Comparison of ENCODE assay signal across 13 cellular contexts in genomic region chr5:140588311-140589070, GRCh38. TPM values are rescaled to one million over a fixed set of nuclear protein-coding genes. Genes with fewer than 3 reads are reported as not detected.
DNase-seq lines count a peak whose midpoint lies in the region; ATAC-seq and TF ChIP-seq lines count a peak whose summit lies in the region.
"Had no signal": no experiment of that assay in that cellular context is flagged by ENCODE, and none has a peak within 500 bp of the region (broad histone marks: within the 10 kb centered on the region; RNA-seq: fewer than 3 reads in every experiment).

No MANE protein-coding gene starts in this region.

- H3K9me3 ChIP-seq in SK-N-MC (ENCODE audit: low read depth, low read length) (no peaks in the 10 kb centered on the region), psoas muscle (no peaks in the 10 kb centered on the region)
- H3K9me3 ChIP-seq: testis had no signal

- WGBS in psoas muscle, 3 donors, result 22 to 35% (median 31%) methylated on average over 5 of the region's 5 CpGs

- intact Hi-C loops in psoas muscle (cut with DNase I), result no loop called here

- H3K27me3 ChIP-seq in psoas muscle (ENCODE audit: insufficient read depth in 3 of 3, low read length in 2 of 3), result no peaks in the 10 kb centered on the region
- H3K27me3 ChIP-seq: testis had no signal

- no peak overlapping the region for H3K9ac ChIP-seq in SK-N-MC (ENCODE audit: insufficient read length)

- no peak for TF ChIP-seq CTCF in fibroblast of pulmonary artery (IDR thresholded peaks at IDR 0.05; ENCODE audit: low read length, missing control alignments)
- no peak for TF ChIP-seq CTCF in psoas muscle (IDR thresholded peaks at IDR 0.05)

- H3K4me3 ChIP-seq in SK-N-MC (no peak overlapping the region), fibroblast of pulmonary artery (replicated peaks; ENCODE audit: low read depth, low read length) (no peak overlapping the region), psoas muscle (no peak overlapping the region)
- H3K4me3 ChIP-seq: PC-9, testis had no signal

- H3K27ac ChIP-seq in SK-N-MC, result peak overlapping the region; percentile 12; the same call in 1 of the 2 replicates
- H3K27ac ChIP-seq in psoas muscle, result peak overlapping the region; percentile 36
- H3K27ac ChIP-seq: PC-9, testis had no signal

- DNase-seq in AG08396 (ENCODE audit: low spot score), result peak; percentile 47
- DNase-seq in SK-N-MC (ENCODE audit: low read depth, low spot score), result no peak
- peak; percentile 71 for DNase-seq in fibroblast of pulmonary artery (ENCODE audit: low read depth)
- no peak for DNase-seq in psoas muscle
- no peak for DNase-seq in germinal center (ENCODE audit: low spot score)
- DNase-seq: activated CD4-positive, alpha-beta T cell treated with anti-CD3 and anti-CD28 coated beads for 36 hours; activated naive CD8-positive, alpha-beta T cell treated with anti-CD3 and anti-CD28 coated beads, Interleukin-2, amount 50 U/mL, for 24 hours; NCI-H345; testis had no signal

- H3K4me1 ChIP-seq in psoas muscle, result peaks cover 11% of the 10 kb centered on the region

- ATAC-seq in psoas muscle, result peak; percentile 73 to 85 (median 76)
- no peak for ATAC-seq in HG03280 (IDR thresholded peaks at IDR 0.05; ENCODE audit: unreplicated experiment)
- ATAC-seq in HG03571 (IDR thresholded peaks at IDR 0.05; ENCODE audit: unreplicated experiment), result no peak
- no peak for ATAC-seq in GM19467 (IDR thresholded peaks at IDR 0.05; ENCODE audit: unreplicated experiment)
- ATAC-seq: activated CD4-positive, alpha-beta T cell treated with anti-CD3 and anti-CD28 coated beads for 36 hours; activated naive CD8-positive, alpha-beta T cell treated with anti-CD3 and anti-CD28 coated beads, Interleukin-2, amount 50 U/mL, for 24 hours had no signal

- H3K36me3 ChIP-seq in SK-N-MC (ENCODE audit: insufficient read depth, low read length) (no peaks in the 10 kb centered on the region), psoas muscle (ENCODE audit: insufficient read depth in 1 of 2, low read depth in 1 of 2) (no peaks in the 10 kb centered on the region)

RNA-seq across cellular contexts. Expression of gene SLC35A4, which starts 23.9 kb away (rescaled TPM):
- 100 to 1,000 TPM in 3 of 4 donors, 10 to 100 TPM in 1; 95.7 to 129 (median 117) TPM for total RNA-seq in psoas muscle
- polyA plus RNA-seq in psoas muscle, result 100 to 1,000 TPM in 1 of 3 donors, 10 to 100 TPM in 2; 49.9 to 149 (median 99.6) TPM

RNA-seq across cellular contexts. Expression of gene APBB3, which starts 24.1 kb away (rescaled TPM):
- 10 to 100 TPM in 3 of 4 donors, 1 to 10 TPM in 1; 9.5 to 25.4 (median 16.4) TPM for total RNA-seq in psoas muscle
- 1 to 10 TPM; 4.3 to 7.6 (median 6.6) TPM for polyA plus RNA-seq in psoas muscle

RNA-seq across cellular contexts. Expression of gene SRA1, which starts 31.2 kb away (rescaled TPM):
- total RNA-seq in psoas muscle, result 10 to 100 TPM; 33.4 to 58.5 (median 37.6) TPM
- 10 to 100 TPM; 36.9 to 78.0 (median 58.6) TPM for polyA plus RNA-seq in psoas muscle

RNA-seq across cellular contexts. Expression of gene EIF4EBP3, which starts 41.0 kb away (rescaled TPM):
- 100 to 1,000 TPM in 1 of 4 donors, 10 to 100 TPM in 3; 31.7 to 116 (median 40.5) TPM for total RNA-seq in psoas muscle
- 10 to 100 TPM; 43.8 to 81.8 (median 64.2) TPM for polyA plus RNA-seq in psoas muscle

RNA-seq across cellular contexts. Expression of gene CD14, which starts 44.5 kb away (rescaled TPM):
- total RNA-seq in psoas muscle, result 10 to 100 TPM; 13.9 to 43.9 (median 18.0) TPM
- polyA plus RNA-seq in psoas muscle, result 1 to 10 TPM; 4.9 to 9.0 (median 7.3) TPM

Comparison
In these comparisons a context has a peak if more than half of its experiments do, and no peak if none do; other contexts are left out.
1. DNase-seq: peak in AG08396 (single experiment) and fibroblast of pulmonary artery (single experiment); none in SK-N-MC (single experiment), psoas muscle (0 of 2) and germinal center (single experiment).
2. ATAC-seq: peak in psoas muscle (4 of 4); none in HG03280 (single experiment), HG03571 (single experiment) and GM19467 (single experiment).